In genomic region chr6:169398342-169399105, GRCh38 we compare ENCODE assay signal across 1 cellular context.
TF ChIP-seq lines count a peak whose summit lies in the region.

No MANE protein-coding gene starts in this region.

TF ChIP-seq in GM23338, 12 proteins besides CTCF, POLR2A, EP300 and RAD21:
- TF ChIP-seq CREB1 (CRISPR knock-in tag; IDR thresholded peaks at IDR 0.05; ENCODE audit: low read depth) = no peak
- TF ChIP-seq POLR2AphosphoS5 (IDR thresholded peaks at IDR 0.05; ENCODE audit: low read depth) = no peak
- no peak for TF ChIP-seq ZNF331 (CRISPR knock-in tag; IDR thresholded peaks at IDR 0.05; ENCODE audit: low read depth)
- no peak for TF ChIP-seq EZH2 (IDR thresholded peaks at IDR 0.05; ENCODE audit: low read depth, unreplicated experiment)
- TF ChIP-seq EZH2phosphoT487 (IDR thresholded peaks at IDR 0.05; ENCODE audit: unreplicated experiment) = no peak
- no peak for TF ChIP-seq ZNF114 (CRISPR knock-in tag; IDR thresholded peaks at IDR 0.05)
- TF ChIP-seq ZNF462 (CRISPR knock-in tag; IDR thresholded peaks at IDR 0.05) = no peak
- no peak for TF ChIP-seq ETS1 (IDR thresholded peaks at IDR 0.05)
- TF ChIP-seq STAT1 (IDR thresholded peaks at IDR 0.05; ENCODE audit: unreplicated experiment) = no peak
- no peak for TF ChIP-seq JUNB (IDR thresholded peaks at IDR 0.05; ENCODE audit: unreplicated experiment)
- no peak for TF ChIP-seq REST (IDR thresholded peaks at IDR 0.05; ENCODE audit: unreplicated experiment)
TF ChIP-seq in GM23338: peak in this region for 0.
